Comparison of ENCODE assay signal across 8 cellular contexts in the genomic region with DNA sequence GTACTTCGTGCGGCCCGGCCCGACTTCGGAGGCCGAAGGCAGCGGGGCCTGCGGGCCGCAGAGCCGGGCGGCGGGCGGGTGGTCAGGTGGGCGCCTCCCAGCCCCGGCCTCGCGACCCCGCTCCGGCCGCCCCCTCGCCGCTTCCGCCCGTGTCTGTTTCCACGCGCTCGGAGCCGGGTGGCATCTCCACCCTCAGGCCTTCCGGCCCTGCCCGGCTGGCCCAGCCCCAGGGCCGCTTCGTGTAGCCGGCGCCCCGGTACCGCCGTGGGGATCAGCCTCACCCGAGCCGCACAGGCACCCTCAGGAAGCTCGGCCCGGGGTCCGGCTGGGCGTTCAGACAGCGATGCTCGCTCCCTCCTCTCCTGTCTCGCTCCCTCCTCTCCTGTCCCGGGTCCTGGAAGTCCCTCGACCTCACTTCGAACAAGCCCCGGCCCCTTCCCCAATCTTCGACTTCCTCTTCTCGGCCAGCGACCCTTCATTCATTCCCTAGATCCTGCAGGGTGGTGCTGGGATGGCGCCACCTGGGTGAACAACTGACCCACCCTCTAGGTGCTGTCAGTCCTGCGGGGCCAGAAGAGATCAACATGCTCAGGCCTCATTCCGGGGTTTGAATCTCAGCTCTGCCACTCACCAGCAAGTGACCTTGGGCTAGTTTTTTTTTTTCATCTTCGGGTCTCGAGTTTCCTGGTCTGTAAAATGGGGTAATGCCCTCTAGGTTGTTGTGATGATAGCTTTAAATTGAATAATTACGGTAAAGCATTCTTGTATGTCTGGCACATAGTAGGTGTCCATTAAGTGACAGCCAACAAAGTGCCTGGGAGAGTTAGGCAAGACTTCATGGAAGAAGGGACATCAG. TPM values are rescaled to one million over a fixed set of nuclear protein-coding genes. Genes with fewer than 3 reads are reported as not detected.
DNase-seq lines count a peak whose midpoint lies in the region; ATAC-seq and TF ChIP-seq lines count a peak whose summit lies in the region.

No MANE protein-coding gene starts in this region.

- WGBS in esophagus muscularis mucosa = 2% methylated on average over 26 of the region's 59 CpGs

- ATAC-seq in GM21825 (IDR thresholded peaks at IDR 0.05; ENCODE audit: unreplicated experiment) = peak; percentile 29
- peak; percentile 74 to 77 for ATAC-seq in natural killer cell treated with Interleukin-12 subunit alpha and Interleukin-12 subunit beta and Interleukin-15 and Interleukin-18, amount 100 ng/mL, for 72 hours

- no peaks in the 10 kb centered on the region for H3K9me3 ChIP-seq in esophagus muscularis mucosa

- no peak for TF ChIP-seq CTCF in esophagus muscularis mucosa (IDR thresholded peaks at IDR 0.05)

- peaks cover 19 to 37% (median 34%) of the 10 kb centered on the region in 4 donors for H3K36me3 ChIP-seq in esophagus muscularis mucosa

- H3K27ac ChIP-seq in esophagus muscularis mucosa (replicated peaks in 1 of 4) = peak overlapping the region; percentile 82 to 94 (median 91)

- TF ChIP-seq EP300 in Ishikawa (IDR thresholded peaks at IDR 0.05; ENCODE audit: borderline replicate concordance) (no peak), esophagus muscularis mucosa (IDR thresholded peaks at IDR 0.05) (no peak)

- peaks cover 21 to 43% (median 35%) of the 10 kb centered on the region in 4 donors for H3K4me1 ChIP-seq in esophagus muscularis mucosa

- DNase-seq in DMS 273 (lab: John Stamatoyannopoulos, UW; ENCODE audit: unreplicated experiment) (peak; percentile 71), DMS 273 treated with DMSO at 0.1 percent for 48 hours (lab: John Stamatoyannopoulos, UW) (no peak), esophagus muscularis mucosa (ENCODE audit: extremely low spot score) (no peak), DMS79 treated with DMSO at 0.1 percent for 48 hours (lab: John Stamatoyannopoulos, UW) (no peak)
- DNase-seq in activated CD8-positive, alpha-beta memory T cell treated with anti-CD3 and anti-CD28 coated beads for 24 hours = peak; percentile 79
- peak; percentile 76 for DNase-seq in natural killer cell treated with Interleukin-12 subunit alpha and Interleukin-12 subunit beta and Interleukin-15 and Interleukin-18, amount 100 ng/mL, for 72 hours (ENCODE audit: low spot score)

- H3K4me1 Mint-ChIP-seq in natural killer cell treated with Interleukin-12 subunit alpha and Interleukin-12 subunit beta and Interleukin-15 and Interleukin-18, amount 100 ng/mL, for 72 hours (ENCODE audit: low read depth in 2 of 2) = peaks cover 18 to 23% of the 10 kb centered on the region in 2 donors

- peaks cover 4% of the 10 kb centered on the region for H3K36me3 Mint-ChIP-seq in natural killer cell treated with Interleukin-12 subunit alpha and Interleukin-12 subunit beta and Interleukin-15 and Interleukin-18, amount 100 ng/mL, for 72 hours

- peak overlapping the region; percentile 82 to 90 for H3K27ac Mint-ChIP-seq in natural killer cell treated with Interleukin-12 subunit alpha and Interleukin-12 subunit beta and Interleukin-15 and Interleukin-18, amount 100 ng/mL, for 72 hours

- TF ChIP-seq POLR2A in esophagus muscularis mucosa (IDR thresholded peaks at IDR 0.05; ENCODE audit: low read depth) = no peak

- H3K9me3 Mint-ChIP-seq in natural killer cell treated with Interleukin-12 subunit alpha and Interleukin-12 subunit beta and Interleukin-15 and Interleukin-18, amount 100 ng/mL, for 72 hours = no peaks in the 10 kb centered on the region

- intact Hi-C loops in esophagus muscularis mucosa (cut with DNase I) = no loop called here

- no peaks in the 10 kb centered on the region for H3K27me3 ChIP-seq in esophagus muscularis mucosa

- H3K4me3 Mint-ChIP-seq in natural killer cell treated with Interleukin-12 subunit alpha and Interleukin-12 subunit beta and Interleukin-15 and Interleukin-18, amount 100 ng/mL, for 72 hours = peak overlapping the region; percentile 95

- peak overlapping the region; percentile 76 to 97 (median 86) for H3K4me3 ChIP-seq in esophagus muscularis mucosa

- TF ChIP-seq RAD21 in Ishikawa (IDR thresholded peaks at IDR 0.05; ENCODE audit: low read depth) = no peak

- H3K27me3 Mint-ChIP-seq in natural killer cell treated with Interleukin-12 subunit alpha and Interleukin-12 subunit beta and Interleukin-15 and Interleukin-18, amount 100 ng/mL, for 72 hours = no peaks in the 10 kb centered on the region

TF ChIP-seq in Ishikawa, 13 proteins besides CTCF, POLR2A, EP300 and RAD21:
- TF ChIP-seq, protein P1, sequence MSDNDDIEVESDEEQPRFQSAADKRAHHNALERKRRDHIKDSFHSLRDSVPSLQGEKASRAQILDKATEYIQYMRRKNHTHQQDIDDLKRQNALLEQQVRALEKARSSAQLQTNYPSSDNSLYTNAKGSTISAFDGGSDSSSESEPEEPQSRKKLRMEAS (IDR thresholded peaks at IDR 0.05) = peak; percentile 2
- peak; percentile 20; the same call in 1 of the 2 replicates for TF ChIP-seq TCF12 (IDR thresholded peaks at IDR 0.05; ENCODE audit: low read depth)
- TF ChIP-seq, protein P2, sequence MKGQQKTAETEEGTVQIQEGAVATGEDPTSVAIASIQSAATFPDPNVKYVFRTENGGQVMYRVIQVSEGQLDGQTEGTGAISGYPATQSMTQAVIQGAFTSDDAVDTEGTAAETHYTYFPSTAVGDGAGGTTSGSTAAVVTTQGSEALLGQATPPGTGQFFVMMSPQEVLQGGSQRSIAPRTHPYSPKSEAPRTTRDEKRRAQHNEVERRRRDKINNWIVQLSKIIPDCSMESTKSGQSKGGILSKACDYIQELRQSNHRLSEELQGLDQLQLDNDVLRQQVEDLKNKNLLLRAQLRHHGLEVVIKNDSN (IDR thresholded peaks at IDR 0.05) = no peak
- TF ChIP-seq ZBTB7A (IDR thresholded peaks at IDR 0.05; ENCODE audit: low read depth) = peak; percentile 36; the same call in 1 of the 2 replicates
- TF ChIP-seq YY1 (IDR thresholded peaks at IDR 0.05; ENCODE audit: low read depth) = peak; percentile 4; the same call in 1 of the 2 replicates

RNA-seq across cellular contexts. Expression of a gene that starts 0.6 kb away (rescaled TPM):
- total RNA-seq in esophagus muscularis mucosa = 10 to 100 TPM; 41.9 to 46.5 (median 43.6) TPM
- 10 to 100 TPM; 41.5 to 45.8 TPM for total RNA-seq in natural killer cell treated with Interleukin-12 subunit alpha and Interleukin-12 subunit beta and Interleukin-15 and Interleukin-18, amount 100 ng/mL, for 72 hours

RNA-seq across cellular contexts. Expression of a gene that starts 18.6 kb away (rescaled TPM):
- 10 to 100 TPM in 3 of 4 donors, 1 to 10 TPM in 1; 5.4 to 17.5 (median 12.6) TPM for total RNA-seq in esophagus muscularis mucosa
- total RNA-seq in natural killer cell treated with Interleukin-12 subunit alpha and Interleukin-12 subunit beta and Interleukin-15 and Interleukin-18, amount 100 ng/mL, for 72 hours = 10 to 100 TPM; 15.6 to 26.9 TPM

RNA-seq across cellular contexts. Expression of a gene that starts 27.6 kb away (rescaled TPM):
- total RNA-seq in esophagus muscularis mucosa = 10 to 100 TPM; 26.3 to 56.7 (median 46.0) TPM
- total RNA-seq in natural killer cell treated with Interleukin-12 subunit alpha and Interleukin-12 subunit beta and Interleukin-15 and Interleukin-18, amount 100 ng/mL, for 72 hours = 10 to 100 TPM; 29.6 to 39.0 TPM

RNA-seq across cellular contexts. Expression of a gene that starts 27.8 kb away (rescaled TPM):
- 10 to 100 TPM in 3 of 4 donors, 1 to 10 TPM in 1; 7.9 to 18.2 (median 11.3) TPM for total RNA-seq in esophagus muscularis mucosa
- total RNA-seq in natural killer cell treated with Interleukin-12 subunit alpha and Interleukin-12 subunit beta and Interleukin-15 and Interleukin-18, amount 100 ng/mL, for 72 hours = 10 to 100 TPM; 52.3 to 82.8 TPM

RNA-seq across cellular contexts. Expression of a gene that starts 39.8 kb away (rescaled TPM):
- not detected for total RNA-seq in esophagus muscularis mucosa
- total RNA-seq in natural killer cell treated with Interleukin-12 subunit alpha and Interleukin-12 subunit beta and Interleukin-15 and Interleukin-18, amount 100 ng/mL, for 72 hours = 1 to 10 TPM; 1.5 to 5.0 TPM

Comparison
In these comparisons a context has a peak if more than half of its experiments do, and no peak if none do; other contexts are left out.
1. DNase-seq: peak in DMS 273 (single experiment), activated CD8-positive, alpha-beta memory T cell treated with anti-CD3 and anti-CD28 coated beads for 24 hours (single experiment) and natural killer cell treated with Interleukin-12 subunit alpha and Interleukin-12 subunit beta and Interleukin-15 and Interleukin-18, amount 100 ng/mL, for 72 hours (single experiment); none in DMS 273 treated with DMSO at 0.1 percent for 48 hours (single experiment), esophagus muscularis mucosa (single experiment) and DMS79 treated with DMSO at 0.1 percent for 48 hours (single experiment).